ENCODE assay signal across 22 cellular contexts in genomic region chr6:9697263-9697931, GRCh38.
A peak's percentile ranks its signal among the peaks of the same experiment; 100 is the strongest.
DNase-seq lines count a peak whose midpoint lies in the region; ATAC-seq, FAIRE-seq and TF ChIP-seq lines count a peak whose summit lies in the region.
"Had no signal": no experiment of that assay in that cellular context is flagged by ENCODE, and none has a peak within 500 bp of the region (broad histone marks: within the 10 kb centered on the region; RNA-seq: fewer than 3 reads in every experiment).

No MANE protein-coding gene starts in this region.

- no peaks in the 10 kb centered on the region for H3K79me2 ChIP-seq in HepG2 (ENCODE audit: insufficient read depth, low read length)

- WGBS in liver, result 39% methylated on average over 7 of the region's 7 CpGs
- 2% methylated on average over 7 of the region's 7 CpGs for WGBS in HepG2 (ENCODE audit: low lambda C conversion rate)
- WGBS in right lobe of liver (ENCODE audit: insufficient coverage, low coverage, low lambda C conversion rate, missing lambda C conversion rate), result 47% methylated on average over 7 of the region's 7 CpGs
- 85% methylated on average over 7 of the region's 7 CpGs for WGBS in right cardiac atrium

- no peak for FAIRE-seq in HepG2 (lab: Jason Lieb, UNC)
- FAIRE-seq: D721Med, GM12891, GM18507, H54 had no signal

- H3K4me1 ChIP-seq in liver (ENCODE audit: control insufficient read depth in 4 of 4, insufficient read depth in 4 of 4, low read length in 3 of 4) (peaks cover 0 to 15% (median under 1%) of the 10 kb centered on the region in 4 donors), HepG2 (ENCODE audit: insufficient read depth, low read length) (no peaks in the 10 kb centered on the region), right lobe of liver (peaks cover 0 to 13% (median 0%) of the 10 kb centered on the region in 4 donors), right cardiac atrium (ENCODE audit: control insufficient read depth, insufficient read depth, low read length) (no peaks in the 10 kb centered on the region)
- H3K4me1 ChIP-seq: BLaER1, HAP-1 had no signal

- H3K9ac ChIP-seq in liver (ENCODE audit: low read depth in 1 of 2, low read length in 2 of 2), result no peak overlapping the region
- no peak overlapping the region for H3K9ac ChIP-seq in HepG2 (ENCODE audit: insufficient read depth, low read depth, low read length)
- H3K9ac ChIP-seq: BLaER1 had no signal

- in situ Hi-C loops in HepG2 (cut with HindIII; ENCODE audit: extremely low pct_ligation_motif_present, low pct_unique_long_range_greater_than_20kb), result no loop called here

- TF ChIP-seq RAD21 in liver (IDR thresholded peaks at IDR 0.05) (peak; percentile 22 to 23), HepG2 (CRISPR knock-in tag; IDR thresholded peaks at IDR 0.05) (no peak)

- CTCF ChIA-PET in HepG2 (lab: Yijun Ruan, JAX; ENCODE audit: low intra/inter-chr PET ratio, low total read pairs), result no interaction called here

- H3K4me3 ChIP-seq in liver (ENCODE audit: low read depth in 1 of 3, low read length in 3 of 3) (peak overlapping the region in 2 of 3 donors; percentile 17 to 20), HepG2 (replicated peaks in 1 of 3; ENCODE audit: insufficient read depth in 1 of 3, low read depth in 2 of 3, low read length in 3 of 3) (no peak overlapping the region), right lobe of liver (peak overlapping the region in 2 of 3 donors; percentile 23 to 33), right cardiac atrium (ENCODE audit: low read length) (no peak overlapping the region)
- H3K4me3 ChIP-seq: BLaER1, HAP-1 had no signal

- ATAC-seq in HepG2 (no peak), right lobe of liver (peak; percentile 81 to 94 (median 91)), right cardiac atrium (no peak)
- ATAC-seq: CD8-positive, alpha-beta T cell had no signal

- BruUV-seq in HepG2 (replicated peaks; lab: Mats Ljungman, UMichigan), result no TSS peak

- no peaks in the 10 kb centered on the region for H3K27me3 ChIP-seq in liver (ENCODE audit: control insufficient read depth in 4 of 4, insufficient read depth in 4 of 4, low read length in 3 of 4)
- no peaks in the 10 kb centered on the region for H3K27me3 ChIP-seq in HepG2 (ENCODE audit: control insufficient read depth in 1 of 2, insufficient read depth in 2 of 2, low read length in 2 of 2)
- H3K27me3 ChIP-seq in right lobe of liver, result no peaks in the 10 kb centered on the region
- H3K27me3 ChIP-seq in right cardiac atrium (ENCODE audit: control insufficient read depth, insufficient read depth), result no peaks in the 10 kb centered on the region
- H3K27me3 ChIP-seq: BLaER1 had no signal

- no peaks in the 10 kb centered on the region for H4K20me1 ChIP-seq in HepG2 (ENCODE audit: insufficient read depth, low read length)
- H4K20me1 ChIP-seq: BLaER1 had no signal

- TF ChIP-seq EP300 in HepG2 (IDR thresholded peaks at IDR 0.05; ENCODE audit: low read depth in 2 of 2, low read length in 2 of 2), result no peak
- no peak for TF ChIP-seq EP300 in HepG2 (CRISPR knock-in tag; IDR thresholded peaks at IDR 0.05; ENCODE audit: borderline replicate concordance)

- intact Hi-C loops in HepG2 (cut with micrococcal nuclease; ENCODE audit: unreplicated experiment) (no loop called here), right lobe of liver (cut with DNase I) (no loop called here), right cardiac atrium (cut with DNase I) (no loop called here)

- TF ChIP-seq POLR2A in HepG2 (IDR thresholded peaks at IDR 0.05; ENCODE audit: insufficient read depth in 1 of 2, low read depth in 2 of 2, low read length in 2 of 2) (no peak), right lobe of liver (IDR thresholded peaks at IDR 0.05) (no peak)

- DNase-seq in HepG2 (ENCODE audit: low spot score) (no peak), NCI-H526 treated with DMSO at 0.1 percent for 48 hours (lab: John Stamatoyannopoulos, UW) (peak; percentile 76), right lobe of liver (peak in 2 of 3 donors; percentile 45 to 54), caudate nucleus (lab: John Stamatoyannopoulos, UW) (no peak), right cardiac atrium (no peak), COLO668 (lab: John Stamatoyannopoulos, UW; ENCODE audit: unreplicated experiment) (no peak)
- DNase-seq: CD4-positive, CD25-positive, alpha-beta regulatory T cell; CD8-positive, alpha-beta T cell; DMS 273 treated with DMSO at 0.1 percent for 48 hours; DMS53; DMS79 treated with DMSO at 0.1 percent for 48 hours; GF-D8; GOT3; HFFc6 had no signal

- H3K4me2 ChIP-seq in HepG2 (ENCODE audit: low read depth, low read length), result no peak overlapping the region
- H3K4me2 ChIP-seq: BLaER1 had no signal

- peak overlapping the region; percentile 7 to 47 for H3K27ac ChIP-seq in liver (ENCODE audit: low read depth in 1 of 2, low read length in 2 of 2)
- no peak overlapping the region for H3K27ac ChIP-seq in HepG2 (ENCODE audit: extremely low read length, insufficient read depth, low read length)
- peak overlapping the region in 2 of 3 donors; percentile 29 to 51 for H3K27ac ChIP-seq in right lobe of liver
- no peak overlapping the region for H3K27ac ChIP-seq in caudate nucleus (ENCODE audit: low read depth, low read length)
- no peak overlapping the region for H3K27ac ChIP-seq in right cardiac atrium (ENCODE audit: low read length)
- H3K27ac ChIP-seq: BLaER1, C4-2B had no signal

- H3K9me3 ChIP-seq in liver (ENCODE audit: control insufficient read depth in 4 of 4, low read length in 3 of 4) (no peaks in the 10 kb centered on the region), HepG2 (ENCODE audit: low read length) (peaks cover 89% of the 10 kb centered on the region), right lobe of liver (no peaks in the 10 kb centered on the region), right cardiac atrium (ENCODE audit: control insufficient read depth, low read length) (no peaks in the 10 kb centered on the region)
- H3K9me3 ChIP-seq: BLaER1, HAP-1 had no signal

- H3K36me3 ChIP-seq in liver (ENCODE audit: control insufficient read depth in 4 of 4, insufficient read depth in 3 of 4, low read depth in 1 of 4, low read length in 3 of 4) (no peaks in the 10 kb centered on the region), HepG2 (replicated peaks in 1 of 2; ENCODE audit: control insufficient read depth in 1 of 2, insufficient read depth in 2 of 2, low read length in 2 of 2) (no peaks in the 10 kb centered on the region), right lobe of liver (no peaks in the 10 kb centered on the region)
- H3K36me3 ChIP-seq: BLaER1, HAP-1 had no signal

- POLR2A ChIA-PET in HepG2 (lab: Yijun Ruan, JAX), result no interaction called here

- TF ChIP-seq CTCF in liver (IDR thresholded peaks at IDR 0.05; ENCODE audit: low read depth, low read length, missing input control) (no peak), HepG2 (CRISPR knock-in tag; IDR thresholded peaks at IDR 0.05) (no peak), right lobe of liver (IDR thresholded peaks at IDR 0.05) (no peak)

- no peak overlapping the region for H2AFZ ChIP-seq in HepG2 (ENCODE audit: low read length)

TF ChIP-seq in liver, 16 proteins besides CTCF, POLR2A, EP300 and RAD21 (continues in another document):
- TF ChIP-seq EGR1 (IDR thresholded peaks at IDR 0.05; ENCODE audit: low read depth in 2 of 2), result no peak
- no peak for TF ChIP-seq ATF3 (IDR thresholded peaks at IDR 0.05)
- no peak for TF ChIP-seq FOXA2 (IDR thresholded peaks at IDR 0.05)
- no peak for TF ChIP-seq GABPA (IDR thresholded peaks at IDR 0.05 in 1 of 2, conservative IDR thresholded peaks at IDR 0.05 in 1 of 2)
- TF ChIP-seq FOXA1 (IDR thresholded peaks at IDR 0.05), result peak; percentile 17
- TF ChIP-seq SP1 (IDR thresholded peaks at IDR 0.05), result peak; percentile 23
- TF ChIP-seq YY1 (IDR thresholded peaks at IDR 0.05), result peak; percentile 22
- TF ChIP-seq JUND (IDR thresholded peaks at IDR 0.05), result peak in 1 of 2 donors; percentile 64
- peak; percentile 8 to 61 for TF ChIP-seq RXRA (IDR thresholded peaks at IDR 0.05)

TF ChIP-seq in HepG2, 621 proteins besides CTCF, POLR2A, EP300 and RAD21 (continues in another document):
- TF ChIP-seq ZNF275 (CRISPR knock-in tag; IDR thresholded peaks at IDR 0.05; ENCODE audit: borderline replicate concordance) (no peak), GABPB1 (CRISPR knock-in tag; IDR thresholded peaks at IDR 0.05) (no peak), CERS6 (CRISPR knock-in tag; IDR thresholded peaks at IDR 0.05) (no peak), KAT8 (CRISPR knock-in tag; IDR thresholded peaks at IDR 0.05) (no peak), ZNF879 (CRISPR knock-in tag; IDR thresholded peaks at IDR 0.05) (no peak), TSC22D2 (CRISPR knock-in tag; IDR thresholded peaks at IDR 0.05; ENCODE audit: borderline replicate concordance) (no peak), PHF21A (CRISPR knock-in tag; IDR thresholded peaks at IDR 0.05) (no peak), KLF9 (CRISPR knock-in tag; IDR thresholded peaks at IDR 0.05; ENCODE audit: low read depth) (no peak), ZNF83 (CRISPR knock-in tag; IDR thresholded peaks at IDR 0.05; ENCODE audit: borderline replicate concordance) (no peak), ZNF75D (CRISPR knock-in tag; IDR thresholded peaks at IDR 0.05; ENCODE audit: borderline replicate concordance) (no peak), TRIM22 (IDR thresholded peaks at IDR 0.05) (no peak)

Comparison
In these comparisons a context has a peak if more than half of its experiments do, and no peak if none do; other contexts are left out.
1. H3K27ac ChIP-seq: peak in liver (2 of 2) and right lobe of liver (2 of 3); none in HepG2 (single experiment), caudate nucleus (single experiment) and right cardiac atrium (single experiment).
2. H3K4me3 ChIP-seq: peak in liver (2 of 3) and right lobe of liver (2 of 3); none in HepG2 (0 of 3) and right cardiac atrium (single experiment).
3. ATAC-seq: peak in right lobe of liver (4 of 4); none in HepG2 (single experiment) and right cardiac atrium (0 of 2).
4. DNase-seq: peak in NCI-H526 treated with DMSO at 0.1 percent for 48 hours (single experiment) and right lobe of liver (2 of 3); none in HepG2 (single experiment), caudate nucleus (0 of 61), right cardiac atrium (0 of 3) and COLO668 (single experiment).